ENCODE assay signal across 8 cellular contexts in the genomic region with DNA sequence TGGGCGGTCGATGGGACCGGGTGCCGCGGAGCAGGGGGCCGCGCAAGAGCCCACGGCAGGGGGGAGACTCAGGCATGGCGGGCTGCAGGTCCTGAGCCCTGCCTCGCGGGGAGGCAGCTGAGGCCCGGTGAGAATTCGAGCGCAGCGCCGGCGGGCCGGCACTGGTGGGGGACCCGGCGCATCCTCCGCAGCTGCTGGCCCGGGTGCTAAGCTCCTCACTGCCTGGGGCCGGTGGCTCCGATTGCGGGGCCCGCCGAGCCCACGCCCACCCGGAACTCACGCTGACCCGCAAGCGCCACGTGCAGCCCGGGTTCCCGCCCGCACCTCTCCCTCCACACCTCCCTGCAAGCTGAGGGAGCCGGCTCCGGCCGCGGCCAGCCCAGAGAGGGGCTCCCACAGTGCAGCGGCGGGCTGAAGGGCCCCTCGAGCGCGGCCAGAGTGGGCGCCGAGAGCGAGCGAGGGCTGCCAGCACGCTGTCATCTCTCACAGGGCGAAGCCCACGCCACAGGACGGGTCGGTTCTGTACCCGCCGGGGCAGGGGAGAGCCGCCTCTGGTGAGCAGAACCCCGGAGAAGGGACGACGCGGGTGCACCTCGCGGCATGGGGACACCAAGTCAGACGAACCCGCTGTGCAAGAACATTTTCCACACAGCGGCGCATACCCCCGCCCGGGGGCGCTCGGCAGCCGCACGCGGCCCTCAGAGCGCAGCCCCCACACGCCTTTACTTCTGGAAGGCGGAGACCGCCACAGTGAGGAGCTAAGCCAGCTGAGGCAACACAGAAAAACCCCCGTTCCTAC. TPM values are rescaled to one million over a fixed set of nuclear protein-coding genes. Genes with fewer than 3 reads are reported as not detected.
DNase-seq lines count a peak whose midpoint lies in the region; ATAC-seq and TF ChIP-seq lines count a peak whose summit lies in the region.

No MANE protein-coding gene starts in this region.

- TF ChIP-seq EP300 in tibial nerve (IDR thresholded peaks at IDR 0.05) = no peak

- TF ChIP-seq POLR2A in tibial nerve (IDR thresholded peaks at IDR 0.05) = no peak

- peak overlapping the region; percentile 86 to 94 (median 92) for H3K27ac ChIP-seq in tibial nerve

- H3K36me3 ChIP-seq in kidney epithelial cell (ENCODE audit: control insufficient read depth, insufficient read depth, low read length) (no peaks in the 10 kb centered on the region), tibial nerve (peaks cover 0 to 17% (median 0%) of the 10 kb centered on the region in 3 donors)

- H3K4me3 ChIP-seq in kidney epithelial cell (ENCODE audit: low read depth, low read length) (peak overlapping the region; percentile 88), tibial nerve (peak overlapping the region; percentile 87 to 100 (median 92))

- H3K9me3 ChIP-seq in tibial nerve = no peaks in the 10 kb centered on the region

- TF ChIP-seq CTCF in kidney epithelial cell (IDR thresholded peaks at IDR 0.05; ENCODE audit: insufficient read depth, low read length, poor library complexity, severe bottlenecking) (no peak), tibial nerve (IDR thresholded peaks at IDR 0.05) (no peak)

- H3K27me3 Mint-ChIP-seq in activated naive CD8-positive, alpha-beta T cell = no peaks in the 10 kb centered on the region

- WGBS in tibial nerve, 2 donors = 87 to 90% methylated on average over 61 to 75 of the region's 79 CpGs

- peaks cover 31% of the 10 kb centered on the region for H3K4me1 Mint-ChIP-seq in activated naive CD8-positive, alpha-beta T cell (ENCODE audit: low read depth)

- no peaks in the 10 kb centered on the region for H3K9me3 Mint-ChIP-seq in activated naive CD8-positive, alpha-beta T cell (ENCODE audit: low read depth)

- no peak for ATAC-seq in GM18861 (IDR thresholded peaks at IDR 0.05; ENCODE audit: unreplicated experiment)

- H3K36me3 Mint-ChIP-seq in activated naive CD8-positive, alpha-beta T cell = no peaks in the 10 kb centered on the region

- H3K27me3 ChIP-seq in kidney epithelial cell (ENCODE audit: control insufficient read depth, insufficient read depth, low read length) (no peaks in the 10 kb centered on the region), tibial nerve (no peaks in the 10 kb centered on the region)

- peak overlapping the region; percentile 86 for H3K27ac Mint-ChIP-seq in activated naive CD8-positive, alpha-beta T cell

- DNase-seq in activated CD8-positive, alpha-beta memory T cell treated with anti-CD3 and anti-CD28 coated beads, Interleukin-2, amount 50 U/mL, for 4 hours = peak; percentile 26
- no peak for DNase-seq in activated CD8-positive, alpha-beta memory T cell treated with anti-CD3 and anti-CD28 coated beads, Interleukin-2, amount 50 U/mL, for 48 hours
- DNase-seq in kidney epithelial cell (ENCODE audit: low read depth) (no peak), tibial nerve (ENCODE audit: low spot score in 2 of 2) (no peak), NCI-H2196 treated with DMSO at 0.1 percent for 48 hours (lab: John Stamatoyannopoulos, UW; ENCODE audit: unreplicated experiment) (no peak)
- DNase-seq in central memory CD4-positive, alpha-beta T cell = no peak

- peaks cover 0 to 68% (median 28%) of the 10 kb centered on the region in 4 donors for H3K4me1 ChIP-seq in tibial nerve

- peak overlapping the region; percentile 95 for H3K4me3 Mint-ChIP-seq in activated naive CD8-positive, alpha-beta T cell

RNA-seq across cellular contexts. Expression of a gene that starts 1.2 kb away (rescaled TPM):
- total RNA-seq in kidney epithelial cell (222 and 235 TPM in 2 replicates), tibial nerve (100 to 1,000 TPM; 260 to 422 (median 378) TPM)

RNA-seq across cellular contexts. Expression of a gene that starts 27.7 kb away (rescaled TPM):
- total RNA-seq in kidney epithelial cell (3.4 and 10.3 TPM in 2 replicates), tibial nerve (10 to 100 TPM in 1 of 4 donors, 1 to 10 TPM in 3; 4.8 to 11.4 (median 6.3) TPM)

RNA-seq across cellular contexts. Expression of a gene that starts 43.8 kb away (rescaled TPM):
- total RNA-seq in kidney epithelial cell (144 and 159 TPM in 2 replicates), tibial nerve (100 to 1,000 TPM; 130 to 199 (median 144) TPM)

RNA-seq across cellular contexts. Expression of a gene that starts 49.2 kb away (rescaled TPM):
- total RNA-seq in kidney epithelial cell = 8.4 and 13.8 TPM in 2 replicates
- total RNA-seq in tibial nerve = 10 to 100 TPM in 1 of 4 donors, 1 to 10 TPM in 3; 5.9 to 12.3 (median 6.7) TPM
